19 cellular contexts compared by ENCODE assay signal in the genomic region with DNA sequence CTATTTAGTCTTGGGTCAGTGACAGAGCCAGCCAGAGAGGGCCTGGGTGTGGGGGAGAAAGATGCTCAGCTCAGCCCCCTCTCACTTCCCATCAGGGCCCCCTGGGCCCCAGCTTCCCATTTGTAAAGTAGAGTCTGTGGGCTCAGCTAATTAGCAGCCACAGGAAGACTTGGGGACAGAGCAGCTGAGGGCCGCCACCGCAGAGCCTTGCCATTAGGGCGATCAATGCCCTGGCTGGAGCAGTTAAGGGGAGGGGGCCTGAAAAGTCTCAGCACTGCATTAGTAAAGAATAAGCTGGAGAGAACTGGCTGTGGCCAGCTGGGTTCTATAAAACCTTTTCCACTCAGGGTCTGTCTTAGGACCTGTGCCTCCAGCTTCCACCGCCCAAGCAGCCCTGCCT. TPM values are rescaled to one million over a fixed set of nuclear protein-coding genes. Genes with fewer than 3 reads are reported as not detected.
DNase-seq lines count a peak whose midpoint lies in the region; FAIRE-seq lines count a peak whose summit lies in the region.
"Had no signal": no experiment of that assay in that cellular context is flagged by ENCODE, and none has a peak within 500 bp of the region (broad histone marks: within the 10 kb centered on the region; RNA-seq: fewer than 3 reads in every experiment).

No MANE protein-coding gene starts in this region.

- peak overlapping the region; percentile 18 for H3K27ac ChIP-seq in neuronal stem cell (replicated peaks; ENCODE audit: low read length)
- H3K27ac ChIP-seq: HL-60 had no signal

- H4K8ac ChIP-seq in neuronal stem cell (ENCODE audit: low read depth, low read length) = no peak overlapping the region

- peaks cover 0 to 6% of the 10 kb centered on the region in 2 donors for H3K9me3 ChIP-seq in neuronal stem cell (replicated peaks in 1 of 2; ENCODE audit: control insufficient read depth in 2 of 2, insufficient read depth in 1 of 2, low read depth in 1 of 2, low read length in 2 of 2)
- H3K9me3 ChIP-seq: BE2C had no signal

- H3K36me3 ChIP-seq in neuronal stem cell (replicated peaks in 1 of 2; ENCODE audit: control insufficient read depth in 2 of 2, insufficient read depth in 2 of 2, low read length in 2 of 2) = no peaks in the 10 kb centered on the region
- H3K36me3 ChIP-seq: BE2C had no signal

- no peak overlapping the region for H3K14ac ChIP-seq in neuronal stem cell (ENCODE audit: low read length)

- H2BK12ac ChIP-seq in neuronal stem cell (ENCODE audit: low read length) = no peak overlapping the region

- H2AFZ ChIP-seq in neuronal stem cell (ENCODE audit: low read length) = peak overlapping the region; percentile 51

- WGBS in neuronal stem cell (ENCODE audit: extremely low coverage in 2 of 2, insufficient read length in 2 of 2, insufficient replicate concordance in 1 of 2), 2 donors = no CpG with 5 or more reads among the region's 4 CpGs

- no peak overlapping the region for H3K9ac ChIP-seq in neuronal stem cell (ENCODE audit: low read depth, low read length, poor library complexity)

- FAIRE-seq in HTR-8/SVneo (lab: Jason Lieb, UNC) = peak; percentile 75
- FAIRE-seq: A204.1 had no signal

- DNase-seq in HTR-8/SVneo (ENCODE audit: insufficient read length, low spot score) (no peak), left kidney (ENCODE audit: low read depth, low spot score) (peak; percentile 49), neuronal stem cell (ENCODE audit: low spot score) (peak; percentile 30), hippocampal formation (lab: John Stamatoyannopoulos, UW) (no peak), SW480 (ENCODE audit: low spot score) (no peak)
- DNase-seq in activated CD8-positive, alpha-beta memory T cell treated with anti-CD3 and anti-CD28 coated beads for 24 hours = no peak
- DNase-seq: ACHN; BE2C; CD4-positive, alpha-beta memory T cell; DMS153; DMS79; GDM1; GOT3; H7; HFFc6; IMR-90 had no signal

- H2BK5ac ChIP-seq in neuronal stem cell (ENCODE audit: low read length) = no peak overlapping the region

- H3K4me2 ChIP-seq in neuronal stem cell (ENCODE audit: insufficient read depth, low read length, poor library complexity, severe bottlenecking) = no peak overlapping the region

- H2BK15ac ChIP-seq in neuronal stem cell (ENCODE audit: low read length) = no peak overlapping the region

- H3K4me1 ChIP-seq in neuronal stem cell (ENCODE audit: control insufficient read depth in 2 of 2, insufficient read depth in 1 of 2, low read depth in 1 of 2, low read length in 2 of 2) = peaks cover 10 to 28% of the 10 kb centered on the region in 2 donors
- H3K4me1 ChIP-seq: BE2C had no signal

- H2BK120ac ChIP-seq in neuronal stem cell (ENCODE audit: low read depth, low read length) = no peak overlapping the region

- H3K27me3 ChIP-seq in neuronal stem cell (ENCODE audit: control insufficient read depth in 3 of 3, insufficient read depth in 3 of 3, low read depth in 1 of 3, low read length in 3 of 3) = peaks cover 19 to 58% (median 40%) of the 10 kb centered on the region in 3 experiments

- no peak overlapping the region for H4K91ac ChIP-seq in neuronal stem cell (ENCODE audit: low read depth, low read length, poor library complexity)

- no peak overlapping the region for H3K18ac ChIP-seq in neuronal stem cell (ENCODE audit: low read length)

- H3K23ac ChIP-seq in neuronal stem cell (ENCODE audit: low read depth, low read length, poor library complexity) = no peak overlapping the region

- no peak overlapping the region for H3K4ac ChIP-seq in neuronal stem cell (ENCODE audit: low read length)

- H3K79me1 ChIP-seq in neuronal stem cell (ENCODE audit: low read depth, low read length) = peaks cover 2% of the 10 kb centered on the region

- no peak overlapping the region for H3K4me3 ChIP-seq in neuronal stem cell (ENCODE audit: low read length in 2 of 2)

- H2AK5ac ChIP-seq in neuronal stem cell (ENCODE audit: low read depth, low read length) = no peak overlapping the region

RNA-seq across cellular contexts. Expression of a gene that starts 2.7 kb away (rescaled TPM):
- polyA plus RNA-seq in neuronal stem cell (2013, experiment 1 of 2) = 0.08 TPM
- 0.08 TPM for polyA plus RNA-seq in neuronal stem cell (2013, experiment 2 of 2)
- polyA plus RNA-seq: CD14-positive monocyte, IMR-90 had no signal

Comparison
In these comparisons a context has a peak if more than half of its experiments do, and no peak if none do; other contexts are left out.
1. DNase-seq: peak in left kidney (single experiment) and neuronal stem cell (single experiment); none in HTR-8/SVneo (single experiment), hippocampal formation (0 of 2), activated CD8-positive, alpha-beta memory T cell treated with anti-CD3 and anti-CD28 coated beads for 24 hours (single experiment) and SW480 (single experiment).